ENCODE assay signal across 8 cellular contexts in the genomic region with DNA sequence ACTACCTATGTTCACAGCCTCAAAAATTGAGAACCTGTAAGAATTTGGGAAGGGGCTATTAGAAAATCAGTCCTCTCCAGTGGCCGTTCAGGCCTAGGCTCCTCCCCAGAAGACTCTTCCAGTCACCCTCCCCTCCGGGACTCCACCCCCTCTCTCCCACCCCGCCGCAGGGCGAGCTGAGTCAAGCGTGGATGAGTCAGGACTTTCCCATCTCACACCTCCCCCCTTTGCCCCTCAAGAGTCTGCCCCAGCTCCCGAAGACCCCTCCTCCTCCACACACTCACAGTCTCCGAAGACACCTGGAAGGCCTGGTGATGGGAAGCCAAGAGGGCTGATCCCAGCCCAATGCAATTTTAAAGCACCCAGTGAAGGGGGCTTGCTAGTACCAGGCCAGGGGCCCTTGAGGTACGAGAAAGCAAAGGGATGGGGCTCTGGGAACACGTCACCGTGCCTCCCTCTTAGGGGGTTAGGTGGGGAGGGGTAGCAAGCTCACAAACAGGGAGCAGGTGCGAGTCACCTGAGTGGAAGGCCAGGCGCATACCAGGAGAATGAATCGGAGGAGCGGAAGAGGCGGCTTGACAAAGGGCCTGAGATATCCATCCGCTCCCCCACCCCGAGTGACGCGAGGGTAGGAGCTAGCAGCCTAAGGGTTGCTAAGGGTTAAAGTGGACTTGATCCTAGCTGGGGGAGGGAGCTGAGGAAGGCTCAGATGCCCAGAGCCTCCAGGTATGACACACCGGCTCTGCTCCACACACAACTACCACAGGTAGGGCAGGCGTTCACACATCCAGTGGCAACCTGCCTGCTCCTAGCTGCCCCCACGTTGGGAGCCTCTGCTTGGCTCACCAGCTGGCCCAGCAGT. TPM values are rescaled to one million over a fixed set of nuclear protein-coding genes. Genes with fewer than 3 reads are reported as not detected.
A peak's percentile ranks its signal among the peaks of the same experiment; 100 is the strongest.
DNase-seq lines count a peak whose midpoint lies in the region; ATAC-seq and TF ChIP-seq lines count a peak whose summit lies in the region.

No MANE protein-coding gene starts in this region.

- H3K36me3 Mint-ChIP-seq in Caco-2 (ENCODE audit: insufficient read depth, unreplicated experiment), result peaks cover 83% of the 10 kb centered on the region
- peaks cover 0 to 32% (median 11%) of the 10 kb centered on the region in 3 donors for H3K36me3 Mint-ChIP-seq in naive thymus-derived CD8-positive, alpha-beta T cell

- no TSS peak for BruUV-seq in Caco-2 (replicated peaks; lab: Mats Ljungman, UMichigan)

- H3K4me3 Mint-ChIP-seq in Caco-2 (ENCODE audit: unreplicated experiment), result peak overlapping the region; percentile 76
- H3K4me3 Mint-ChIP-seq in naive thymus-derived CD8-positive, alpha-beta T cell, result peak overlapping the region; percentile 80 to 98 (median 94)

- H3K9me3 ChIP-seq in Caco-2, result no peaks in the 10 kb centered on the region

- no peak for TF ChIP-seq CTCF in Caco-2 (IDR thresholded peaks at IDR 0.05; ENCODE audit: insufficient read depth in 1 of 2, low read depth in 1 of 2, low read length in 1 of 2, severe bottlenecking in 1 of 2, unreplicated experiment in 1 of 2)

- peak; percentile 99 to 100 for DNase-seq in Caco-2
- DNase-seq in NCI-H2227 treated with DMSO at 0.1 percent for 48 hours (lab: John Stamatoyannopoulos, UW), result peak; percentile 34
- DNase-seq in activated T-cell treated with anti-CD3 and anti-CD28 coated beads for 48 hours (ENCODE audit: low read depth), result peak; percentile 73
- peak; percentile 45 to 82 for DNase-seq in erythroblast (lab: John Stamatoyannopoulos, UW)
- DNase-seq in naive thymus-derived CD8-positive, alpha-beta T cell, result peak in 7 of 10 donors; percentile 46 to 79 (median 61)
- DNase-seq in stimulated activated naive CD4-positive, alpha-beta T cell treated with Interleukin-2 at 50 U/mL for 16 hours (lab: John Stamatoyannopoulos, UW), result peak; percentile 81
- DNase-seq in NCI-H774 (lab: John Stamatoyannopoulos, UW), result no peak

- H3K36me3 ChIP-seq in Caco-2 (ENCODE audit: control insufficient read depth, insufficient read depth, low read length), result peaks cover 12% of the 10 kb centered on the region

- CTCF ChIA-PET in Caco-2 (lab: Charles Lee), result interaction anchor here (0.7 to 7.2 kb wide), 12 partner anchors 15 to 1391 kb away, joined by 3 to 170 read pairs (median 3); a partner anchor contains a TSS

- intact Hi-C loops in Caco-2 (cut with micrococcal nuclease; ENCODE audit: unreplicated experiment), result loop anchor here (2.0 to 5.0 kb wide), 2 partner anchors 183 to 290 kb away; a partner anchor contains a TSS

- peaks cover 87% of the 10 kb centered on the region for H3K4me1 ChIP-seq in Caco-2

- no peaks in the 10 kb centered on the region for H3K9me3 Mint-ChIP-seq in Caco-2 (ENCODE audit: unreplicated experiment)
- no peaks in the 10 kb centered on the region for H3K9me3 Mint-ChIP-seq in naive thymus-derived CD8-positive, alpha-beta T cell

- H3K4me1 Mint-ChIP-seq in Caco-2 (ENCODE audit: low read depth, unreplicated experiment), result peaks cover 63% of the 10 kb centered on the region
- H3K4me1 Mint-ChIP-seq in naive thymus-derived CD8-positive, alpha-beta T cell, result peaks cover 40 to 86% (median 82%) of the 10 kb centered on the region in 4 donors

- peak overlapping the region; percentile 66 for H3K4me3 ChIP-seq in Caco-2 (ENCODE audit: low read depth, low read length)

- no peaks in the 10 kb centered on the region for H3K27me3 ChIP-seq in Caco-2 (replicated peaks; ENCODE audit: control insufficient read depth, insufficient read depth, low read length)

- peak overlapping the region; percentile 96 for H3K27ac Mint-ChIP-seq in Caco-2 (ENCODE audit: unreplicated experiment)
- H3K27ac Mint-ChIP-seq in naive thymus-derived CD8-positive, alpha-beta T cell, result peak overlapping the region; percentile 93 to 100 (median 100)

- TF ChIP-seq POLR2A in erythroblast (IDR thresholded peaks at IDR 0.05; ENCODE audit: low read length), result no peak

- peak; percentile 15 to 18 for ATAC-seq in naive thymus-derived CD8-positive, alpha-beta T cell
- no peak for ATAC-seq in HG03460 (IDR thresholded peaks at IDR 0.05; ENCODE audit: unreplicated experiment)

- H3K27me3 Mint-ChIP-seq in Caco-2 (ENCODE audit: insufficient read depth, unreplicated experiment), result no peaks in the 10 kb centered on the region
- H3K27me3 Mint-ChIP-seq in naive thymus-derived CD8-positive, alpha-beta T cell, result no peaks in the 10 kb centered on the region

- POLR2A ChIA-PET in Caco-2 (lab: Charles Lee), result interaction anchor here (0.5 to 7.0 kb wide), 15 partner anchors 14 to 291 kb away, joined by 3 to 171 read pairs (median 8); a partner anchor contains a TSS
- POLR2A ChIA-PET in naive thymus-derived CD8-positive, alpha-beta T cell (lab: Charles Lee), result interaction anchor here (0.5 to 10.1 kb wide), 12 partner anchors 34 to 607 kb away, joined by 3 to 126 read pairs (median 4); a partner anchor contains a TSS

RNA-seq across cellular contexts. Expression of a gene that starts 13.6 kb away (rescaled TPM):
- total RNA-seq in Caco-2 (2022), result 186 and 203 TPM in 2 replicates
- total RNA-seq in naive thymus-derived CD8-positive, alpha-beta T cell, result 100 to 1,000 TPM; 283 TPM
- 1 to 10 TPM; 3.1 to 8.7 (median 4.3) TPM for polyA plus RNA-seq in naive thymus-derived CD8-positive, alpha-beta T cell

RNA-seq across cellular contexts. Expression of a gene that starts 28.4 kb away (rescaled TPM):
- not detected in 2 replicates for total RNA-seq in Caco-2 (2022)
- 1 to 10 TPM; 3.2 to 3.5 TPM for total RNA-seq in naive thymus-derived CD8-positive, alpha-beta T cell
- under 1 TPM; 0.17 to 0.63 (median 0.29) TPM for polyA plus RNA-seq in naive thymus-derived CD8-positive, alpha-beta T cell

RNA-seq across cellular contexts. Expression of a gene that starts 44.0 kb away (rescaled TPM):
- 1.8 and 3.5 TPM in 2 replicates for total RNA-seq in Caco-2 (2022)
- total RNA-seq in naive thymus-derived CD8-positive, alpha-beta T cell, result under 1 TPM in 1 of 2 experiments, not detected in 1; 0.52 TPM
- polyA plus RNA-seq in naive thymus-derived CD8-positive, alpha-beta T cell, result under 1 TPM in 1 of 3 donors, not detected in 2; 0.22 TPM

RNA-seq across cellular contexts. Expression of a gene that starts 59.5 kb away (rescaled TPM):
- total RNA-seq in Caco-2 (2022), result not detected in 2 replicates
- not detected for total RNA-seq in naive thymus-derived CD8-positive, alpha-beta T cell
- not detected for polyA plus RNA-seq in naive thymus-derived CD8-positive, alpha-beta T cell
